Comparison of ENCODE assay signal across 1 cellular context in genomic region chr11:61747389-61748285, GRCh38.
TF ChIP-seq lines count a peak whose summit lies in the region.

No MANE protein-coding gene starts in this region.

TF ChIP-seq in HepG2, 621 proteins besides CTCF, POLR2A, EP300 and RAD21 (continued from another document and continues in another):
- TF ChIP-seq HNRNPK (IDR thresholded peaks at IDR 0.05; ENCODE audit: low read depth, low read length, poor library complexity, severe bottlenecking), result no peak
- 0 out of 2 replicates have a peak, but pooled peaks have one; percentile 22 for TF ChIP-seq POLR2G (IDR thresholded peaks at IDR 0.05; ENCODE audit: low read depth, low read length)
- TF ChIP-seq ZNF710 (CRISPR knock-in tag; IDR thresholded peaks at IDR 0.05; ENCODE audit: borderline replicate concordance), result peak; percentile 50; the same call in 1 of the 2 replicates
- TF ChIP-seq ETV5 (CRISPR knock-in tag; IDR thresholded peaks at IDR 0.05; ENCODE audit: borderline replicate concordance), result peak; percentile 80
- 0 out of 2 replicates have a peak, but pooled peaks have one; percentile 18 for TF ChIP-seq ZNF616 (CRISPR knock-in tag; IDR thresholded peaks at IDR 0.05; ENCODE audit: low read depth)
- no peak; the same call in 1 of the 2 replicates for TF ChIP-seq AKAP8 (CRISPR knock-in tag; IDR thresholded peaks at IDR 0.05)
- TF ChIP-seq TRAFD1 (CRISPR knock-in tag; IDR thresholded peaks at IDR 0.05; ENCODE audit: borderline replicate concordance), result 0 out of 2 replicates have a peak, but pooled peaks have one; percentile 80
- peak; percentile 35; the same call in 1 of the 2 replicates for TF ChIP-seq MAZ (IDR thresholded peaks at IDR 0.05; ENCODE audit: borderline replicate concordance, low read depth, low read length)
- TF ChIP-seq MAZ (CRISPR knock-in tag; IDR thresholded peaks at IDR 0.05; ENCODE audit: low read depth), result peak; percentile 83; the same call in 1 of the 2 replicates
- TF ChIP-seq SKI (IDR thresholded peaks at IDR 0.05; ENCODE audit: partially characterized antibody), result peak; percentile 41
- peak; percentile 48 for TF ChIP-seq ARID5B (CRISPR knock-in tag; IDR thresholded peaks at IDR 0.05)
- TF ChIP-seq NCOA1 (CRISPR knock-in tag; IDR thresholded peaks at IDR 0.05), result no peak
- no peak for TF ChIP-seq MTA3 (CRISPR knock-in tag; IDR thresholded peaks at IDR 0.05)
- peak; percentile 42 for TF ChIP-seq PHF20 (CRISPR knock-in tag; IDR thresholded peaks at IDR 0.05)
- TF ChIP-seq SMYD3 (CRISPR knock-in tag; IDR thresholded peaks at IDR 0.05), result no peak
- no peak for TF ChIP-seq ZNF576 (CRISPR knock-in tag; IDR thresholded peaks at IDR 0.05)
- peak; percentile 59 for TF ChIP-seq YY1 (IDR thresholded peaks at IDR 0.05; ENCODE audit: insufficient read depth, insufficient replicate concordance, low read depth, low read length)
- TF ChIP-seq SOX5 (CRISPR knock-in tag; IDR thresholded peaks at IDR 0.05; ENCODE audit: borderline replicate concordance), result 0 out of 2 replicates have a peak, but pooled peaks have one; percentile 41
- no peak for TF ChIP-seq ATRX (CRISPR knock-in tag; IDR thresholded peaks at IDR 0.05; ENCODE audit: borderline replicate concordance)
- TF ChIP-seq ZEB1 (IDR thresholded peaks at IDR 0.05; ENCODE audit: insufficient replicate concordance, low read depth), result peak; percentile 36
- peak; percentile 83; the same call in 1 of the 2 replicates for TF ChIP-seq PCBP1 (IDR thresholded peaks at IDR 0.05; ENCODE audit: borderline replicate concordance, low read depth, low read length)
- TF ChIP-seq HIC2 (CRISPR knock-in tag; IDR thresholded peaks at IDR 0.05; ENCODE audit: low read depth), result peak; percentile 60; the same call in 1 of the 2 replicates
- no peak for TF ChIP-seq ZFP90 (CRISPR knock-in tag; IDR thresholded peaks at IDR 0.05; ENCODE audit: borderline replicate concordance)
- TF ChIP-seq RFX1 (IDR thresholded peaks at IDR 0.05), result no peak
- TF ChIP-seq POLR2AphosphoS2 (IDR thresholded peaks at IDR 0.05; ENCODE audit: low read depth, low read length), result no peak
- no peak for TF ChIP-seq ZBTB20 (CRISPR knock-in tag; IDR thresholded peaks at IDR 0.05; ENCODE audit: borderline replicate concordance, low read depth)
- TF ChIP-seq SUZ12 (IDR thresholded peaks at IDR 0.05; ENCODE audit: low read depth, low read length), result no peak
- TF ChIP-seq HMG20A (CRISPR knock-in tag; IDR thresholded peaks at IDR 0.05; ENCODE audit: borderline replicate concordance), result no peak
- no peak for TF ChIP-seq SNRNP70 (IDR thresholded peaks at IDR 0.05; ENCODE audit: low read depth, low read length)
- no peak for TF ChIP-seq CENPT (CRISPR knock-in tag; IDR thresholded peaks at IDR 0.05; ENCODE audit: low read depth)
- TF ChIP-seq ZNF496 (CRISPR knock-in tag; IDR thresholded peaks at IDR 0.05; ENCODE audit: insufficient replicate concordance), result no peak
- no peak for TF ChIP-seq NR0B2 (CRISPR knock-in tag; IDR thresholded peaks at IDR 0.05)
- TF ChIP-seq IRF9 (CRISPR knock-in tag; IDR thresholded peaks at IDR 0.05; ENCODE audit: borderline replicate concordance), result peak; percentile 66; the same call in 1 of the 2 replicates
- TF ChIP-seq RXRB (CRISPR knock-in tag; IDR thresholded peaks at IDR 0.05; ENCODE audit: borderline replicate concordance), result peak; percentile 48; the same call in 1 of the 2 replicates
- TF ChIP-seq ZNF7 (CRISPR knock-in tag; IDR thresholded peaks at IDR 0.05), result no peak
- TF ChIP-seq MTF2 (CRISPR knock-in tag; IDR thresholded peaks at IDR 0.05; ENCODE audit: borderline replicate concordance), result no peak
- peak; percentile 85 for TF ChIP-seq PATZ1 (CRISPR knock-in tag; IDR thresholded peaks at IDR 0.05)
- peak; percentile 86 for TF ChIP-seq IRF2 (CRISPR knock-in tag; IDR thresholded peaks at IDR 0.05)
